28 cellular contexts compared by ENCODE assay signal in genomic region chrX:44550563-44550962, GRCh38.
"Had no signal": no experiment of that assay in that cellular context is flagged by ENCODE, and none has a peak within 500 bp of the region (broad histone marks: within the 10 kb centered on the region; RNA-seq: fewer than 3 reads in every experiment).

No MANE protein-coding gene starts in this region.

- H3K27ac ChIP-seq: stomach, suprapubic skin, testis, thoracic aorta, thyroid gland, tibial artery, tibial nerve, transverse colon, upper lobe of left lung, upper lobe of right lung, uterus, vagina had no signal

- H3K27ac Mint-ChIP-seq: stimulated activated effector memory CD8-positive, alpha-beta T cell treated with anti-CD3 and anti-CD28 coated beads, Interleukin-12 subunit alpha, Interleukin-12 subunit beta, amount 100 ng/mL, for 72 hours; stimulated activated memory B cell treated with anti-CD40 and anti-IgM and Interleukin-4, amounts not matched to agents 10 μg/mL and 1 μg/mL and 100 μg/mL, for 72 hours; stimulated activated naive B cell treated with anti-CD40 and anti-IgM and Interleukin-4, amounts not matched to agents 10 μg/mL and 1 μg/mL and 100 μg/mL, for 72 hours; stimulated activated naive CD8-positive, alpha-beta T cell treated with anti-CD3 and anti-CD28 coated beads, Interleukin-15, amount 100 ng/mL, for 72 hours; stimulated activated naive CD8-positive, alpha-beta T cell treated with anti-CD3 and anti-CD28 coated beads, Interleukin-15, Interleukin-2, amounts not matched to agents 100 ng/mL and 50 ng/mL, for 24 hours; type B pancreatic cell had no signal

- H3K4me3 ChIP-seq: stomach, suprapubic skin, testis, thoracic aorta, thyroid gland, tibial artery, tibial nerve, transverse colon, upper lobe of left lung, upper lobe of right lung, uterus, vagina had no signal

- H3K27me3 Mint-ChIP-seq: stimulated activated memory B cell treated with anti-CD40 and anti-IgM and Interleukin-4, amounts not matched to agents 10 μg/mL and 1 μg/mL and 100 μg/mL, for 72 hours; stimulated activated naive CD8-positive, alpha-beta T cell treated with anti-CD3 and anti-CD28 coated beads, Interleukin-15, amount 100 ng/mL, for 72 hours; stimulated activated naive CD8-positive, alpha-beta T cell treated with anti-CD3 and anti-CD28 coated beads, Interleukin-15, Interleukin-2, amounts not matched to agents 100 ng/mL and 50 ng/mL, for 24 hours; type B pancreatic cell had no signal

- DNase-seq: stimulated activated CD4-positive, alpha-beta T cell treated with anti-CD3 and anti-CD28 coated beads, Interleukin-2, amount 100 ng/mL, for 48 hours; stimulated activated CD4-positive, alpha-beta T cell treated with anti-CD3 and anti-CD28 coated beads, Interleukin-4, amount 100 ng/mL, for 1 hour; stimulated activated CD4-positive, alpha-beta T cell treated with anti-CD3 and anti-CD28 coated beads, Interleukin-4, amount 100 ng/mL, for 24 hours; stimulated activated CD4-positive, alpha-beta T cell treated with anti-CD3 and anti-CD28 coated beads, Interleukin-4, amount 100 ng/mL, for 4 hours; stimulated activated CD8-positive, alpha-beta memory T cell treated with anti-CD3 and anti-CD28 coated beads, Interleukin-4, amount 100 ng/mL, for 48 hours; stimulated activated naive B cell treated with anti-CD40 and anti-IgM and Interleukin-4, amounts not matched to agents 10 μg/mL and 1 μg/mL and 100 μg/mL, for 72 hours; stimulated activated naive CD4-positive, alpha-beta T cell; stimulated activated naive CD4-positive, alpha-beta T cell treated with Interleukin-2 at 50 U/mL for 16 hours; stimulated activated naive CD8-positive, alpha-beta T cell treated with anti-CD3 and anti-CD28 coated beads, Interleukin-15, amount 100 ng/mL, for 72 hours; stimulated activated naive CD8-positive, alpha-beta T cell treated with anti-CD3 and anti-CD28 coated beads, Interleukin-15, Interleukin-2, amounts not matched to agents 100 U/mL and 50 U/mL, for 24 hours; stomach; substantia nigra; testis; thyroid gland; tibial artery; transverse colon; trophoblast cell; upper lobe of left lung; upper lobe of right lung; uterus had no signal

- H3K4me1 Mint-ChIP-seq: stimulated activated effector memory CD8-positive, alpha-beta T cell treated with anti-CD3 and anti-CD28 coated beads, Interleukin-12 subunit alpha, Interleukin-12 subunit beta, amount 100 ng/mL, for 72 hours; stimulated activated naive CD8-positive, alpha-beta T cell treated with anti-CD3 and anti-CD28 coated beads, Interleukin-15, amount 100 ng/mL, for 72 hours had no signal

- H3K4me3 Mint-ChIP-seq: stimulated activated effector memory CD8-positive, alpha-beta T cell treated with anti-CD3 and anti-CD28 coated beads, Interleukin-12 subunit alpha, Interleukin-12 subunit beta, amount 100 ng/mL, for 72 hours; stimulated activated memory B cell treated with anti-CD40 and anti-IgM and Interleukin-4, amounts not matched to agents 10 μg/mL and 1 μg/mL and 100 μg/mL, for 72 hours; stimulated activated naive B cell treated with anti-CD40 and anti-IgM and Interleukin-4, amounts not matched to agents 10 μg/mL and 1 μg/mL and 100 μg/mL, for 72 hours; stimulated activated naive CD8-positive, alpha-beta T cell treated with anti-CD3 and anti-CD28 coated beads, Interleukin-15, amount 100 ng/mL, for 72 hours; stimulated activated naive CD8-positive, alpha-beta T cell treated with anti-CD3 and anti-CD28 coated beads, Interleukin-15, Interleukin-2, amounts not matched to agents 100 ng/mL and 50 ng/mL, for 24 hours; type B pancreatic cell had no signal

- H3K4me1 ChIP-seq: suprapubic skin, testis, thyroid gland, tibial artery, tibial nerve, transverse colon, upper lobe of left lung, upper lobe of right lung, uterus, vagina had no signal

- H3K36me3 Mint-ChIP-seq: stimulated activated effector memory CD8-positive, alpha-beta T cell treated with anti-CD3 and anti-CD28 coated beads, Interleukin-12 subunit alpha, Interleukin-12 subunit beta, amount 100 ng/mL, for 72 hours; stimulated activated memory B cell treated with anti-CD40 and anti-IgM and Interleukin-4, amounts not matched to agents 10 μg/mL and 1 μg/mL and 100 μg/mL, for 72 hours; stimulated activated naive B cell treated with anti-CD40 and anti-IgM and Interleukin-4, amounts not matched to agents 10 μg/mL and 1 μg/mL and 100 μg/mL, for 72 hours; type B pancreatic cell had no signal

- H3K9me3 ChIP-seq: stomach, suprapubic skin, testis, thoracic aorta, thyroid gland, tibial artery, tibial nerve, transverse colon, upper lobe of left lung, upper lobe of right lung, uterus, vagina had no signal

- H3K9me3 Mint-ChIP-seq: stimulated activated effector memory CD8-positive, alpha-beta T cell treated with anti-CD3 and anti-CD28 coated beads, Interleukin-12 subunit alpha, Interleukin-12 subunit beta, amount 100 ng/mL, for 72 hours; stimulated activated memory B cell treated with anti-CD40 and anti-IgM and Interleukin-4, amounts not matched to agents 10 μg/mL and 1 μg/mL and 100 μg/mL, for 72 hours; stimulated activated naive B cell treated with anti-CD40 and anti-IgM and Interleukin-4, amounts not matched to agents 10 μg/mL and 1 μg/mL and 100 μg/mL, for 72 hours; stimulated activated naive CD8-positive, alpha-beta T cell treated with anti-CD3 and anti-CD28 coated beads, Interleukin-15, amount 100 ng/mL, for 72 hours; stimulated activated naive CD8-positive, alpha-beta T cell treated with anti-CD3 and anti-CD28 coated beads, Interleukin-15, Interleukin-2, amounts not matched to agents 100 ng/mL and 50 ng/mL, for 24 hours; type B pancreatic cell had no signal

- H3K36me3 ChIP-seq: stomach, suprapubic skin, thoracic aorta, thyroid gland, tibial artery, tibial nerve, transverse colon, upper lobe of left lung, upper lobe of right lung, uterus, vagina had no signal
